9 cellular contexts compared by ENCODE assay signal in genomic region chr14:49992901-49993335, GRCh38.
DNase-seq lines count a peak whose midpoint lies in the region; ATAC-seq and TF ChIP-seq lines count a peak whose summit lies in the region.
"Had no signal": no experiment of that assay in that cellular context is flagged by ENCODE, and none has a peak within 500 bp of the region (broad histone marks: within the 10 kb centered on the region; RNA-seq: fewer than 3 reads in every experiment).

No MANE protein-coding gene starts in this region.

- H3K27ac ChIP-seq in stomach: no peak overlapping the region
- H3K27ac ChIP-seq: C4-2B had no signal

- WGBS in stomach, 5 donors: 73 to 79% (median 76%) methylated on average over 7 of the region's 7 CpGs

- peak; percentile 52 for DNase-seq in activated T-cell treated with anti-CD3 and anti-CD28 coated beads for 48 hours (ENCODE audit: low read depth)
- DNase-seq in activated T-cell treated with anti-CD3 and anti-CD28 coated beads, Interleukin-2, amount 50 U/mL, for 1 hour: no peak
- no peak for DNase-seq in left colon
- DNase-seq in NOMO-1 (lab: John Stamatoyannopoulos, UW; ENCODE audit: unreplicated experiment in 2 of 2): no peak
- DNase-seq in NK-92 (lab: John Stamatoyannopoulos, UW; ENCODE audit: unreplicated experiment): no peak
- DNase-seq in stomach: no peak

- H3K27ac Mint-ChIP-seq in T-helper 1 cell treated with Interleukin-12 subunit alpha and Interleukin-12 subunit beta and Interleukin-4 antibody, amounts not matched to agents 30 μg/mL and 1 μg/mL, for 36 hours: peak overlapping the region; percentile 75

- peaks cover 9% of the 10 kb centered on the region for H3K36me3 Mint-ChIP-seq in T-helper 1 cell treated with Interleukin-12 subunit alpha and Interleukin-12 subunit beta and Interleukin-4 antibody, amounts not matched to agents 30 μg/mL and 1 μg/mL, for 36 hours (ENCODE audit: low read depth)

- no peaks in the 10 kb centered on the region for H3K27me3 Mint-ChIP-seq in T-helper 1 cell treated with Interleukin-12 subunit alpha and Interleukin-12 subunit beta and Interleukin-4 antibody, amounts not matched to agents 30 μg/mL and 1 μg/mL, for 36 hours (ENCODE audit: low read depth)

- ATAC-seq in HG02759 (IDR thresholded peaks at IDR 0.05; ENCODE audit: unreplicated experiment) (peak; percentile 98), left colon (peak; percentile 24)

- TF ChIP-seq EP300 in stomach (IDR thresholded peaks at IDR 0.05): no peak

- peaks cover 0 to 9% (median 6%) of the 10 kb centered on the region in 4 donors for H3K4me1 ChIP-seq in stomach

- peak overlapping the region; percentile 39 for H3K4me3 Mint-ChIP-seq in T-helper 1 cell treated with Interleukin-12 subunit alpha and Interleukin-12 subunit beta and Interleukin-4 antibody, amounts not matched to agents 30 μg/mL and 1 μg/mL, for 36 hours

- TF ChIP-seq POLR2A in stomach (IDR thresholded peaks at IDR 0.05): no peak

- H3K27me3 ChIP-seq in stomach: no peaks in the 10 kb centered on the region

- no peaks in the 10 kb centered on the region for H3K36me3 ChIP-seq in stomach

- H3K9me3 ChIP-seq in stomach: no peaks in the 10 kb centered on the region

- peaks cover 29% of the 10 kb centered on the region for H3K4me1 Mint-ChIP-seq in T-helper 1 cell treated with Interleukin-12 subunit alpha and Interleukin-12 subunit beta and Interleukin-4 antibody, amounts not matched to agents 30 μg/mL and 1 μg/mL, for 36 hours (ENCODE audit: low read depth)

- no peak overlapping the region for H3K4me3 ChIP-seq in stomach

- TF ChIP-seq CTCF in stomach (IDR thresholded peaks at IDR 0.05): no peak

- intact Hi-C loops in left colon (cut with DNase I, micrococcal nuclease): no loop called here
- intact Hi-C loops in stomach (cut with DNase I; ENCODE audit: low total_unique reads): no loop called here

- H3K9me3 Mint-ChIP-seq in T-helper 1 cell treated with Interleukin-12 subunit alpha and Interleukin-12 subunit beta and Interleukin-4 antibody, amounts not matched to agents 30 μg/mL and 1 μg/mL, for 36 hours: no peaks in the 10 kb centered on the region
